ENCODE assay signal across 9 cellular contexts in genomic region chr2:149038442-149039212, GRCh38. TPM values are rescaled to one million over a fixed set of nuclear protein-coding genes. Genes with fewer than 3 reads are reported as not detected.
A peak's percentile ranks its signal among the peaks of the same experiment; 100 is the strongest.
DNase-seq lines count a peak whose midpoint lies in the region; ATAC-seq and TF ChIP-seq lines count a peak whose summit lies in the region.
"Had no signal": no experiment of that assay in that cellular context is flagged by ENCODE, and none has a peak within 500 bp of the region (broad histone marks: within the 10 kb centered on the region; RNA-seq: fewer than 3 reads in every experiment).

A gene with protein sequence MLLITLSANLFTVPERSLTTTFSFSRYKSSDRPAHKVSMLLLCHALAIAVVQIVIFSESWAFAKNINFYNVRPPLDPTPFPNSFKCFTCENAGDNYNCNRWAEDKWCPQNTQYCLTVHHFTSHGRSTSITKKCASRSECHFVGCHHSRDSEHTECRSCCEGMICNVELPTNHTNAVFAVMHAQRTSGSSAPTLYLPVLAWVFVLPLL (plus strand): TSS chr2:149038699. CDS start chr2:149130949, 92,250 bp downstream.

- BruUV-seq in Caco-2 (replicated peaks; lab: Mats Ljungman, UMichigan) = no TSS peak

- H3K4me3 Mint-ChIP-seq in Caco-2 (ENCODE audit: unreplicated experiment) = peak within 1 kb of the TSS; percentile 86
- H3K4me3 Mint-ChIP-seq: T-helper 1 cell treated with Interleukin-12 subunit alpha and Interleukin-12 subunit beta and Interleukin-4 antibody, amounts not matched to agents 30 μg/mL and 1 μg/mL, for 36 hours had no signal

- peak; percentile 52 for ATAC-seq in GM19035 (IDR thresholded peaks at IDR 0.05; ENCODE audit: unreplicated experiment)
- peak; percentile 62 for ATAC-seq in HG03139 (IDR thresholded peaks at IDR 0.05; ENCODE audit: unreplicated experiment)
- ATAC-seq in RWPE2 (ENCODE audit: low read depth) = peak; percentile 83
- ATAC-seq in stimulated activated naive CD8-positive, alpha-beta T cell treated with anti-CD3 and anti-CD28 coated beads, Interleukin-15, Interleukin-2, amounts not matched to agents 100 U/mL and 50 U/mL, for 24 hours = peak; percentile 45

- H3K9me3 ChIP-seq in Caco-2 (no peaks in the 10 kb centered on the region), RWPE2 (ENCODE audit: severe bottlenecking) (no peaks in the 10 kb centered on the region)

- TF ChIP-seq CTCF in Caco-2 (IDR thresholded peaks at IDR 0.05; ENCODE audit: insufficient read depth in 1 of 2, low read depth in 1 of 2, low read length in 1 of 2, severe bottlenecking in 1 of 2, unreplicated experiment in 1 of 2) = peak in 1 of 2 experiments; percentile 52
- TF ChIP-seq CTCF in RWPE2 (IDR thresholded peaks at IDR 0.05; ENCODE audit: poor library complexity, severe bottlenecking) = peak; percentile 31
- TF ChIP-seq CTCF in foreskin fibroblast (IDR thresholded peaks at IDR 0.05; ENCODE audit: low read depth, low read length) = no peak

- H3K27ac ChIP-seq in RWPE2 (ENCODE audit: poor library complexity, severe bottlenecking) = no peak within 1 kb of the TSS

- H3K27ac Mint-ChIP-seq in Caco-2 (ENCODE audit: unreplicated experiment) = peak within 1 kb of the TSS; percentile 87
- H3K27ac Mint-ChIP-seq: T-helper 1 cell treated with Interleukin-12 subunit alpha and Interleukin-12 subunit beta and Interleukin-4 antibody, amounts not matched to agents 30 μg/mL and 1 μg/mL, for 36 hours had no signal

- no peaks in the 10 kb centered on the region for H3K27me3 Mint-ChIP-seq in Caco-2 (ENCODE audit: insufficient read depth, unreplicated experiment)

- CTCF ChIA-PET in Caco-2 (lab: Charles Lee) = interaction anchor here (0.6 to 3.2 kb wide), 8 partner anchors 17 to 535 kb away, joined by 3 to 65 read pairs (median 6); partner anchors contain the start of gene LYPD6

- peak within 1 kb of the TSS; percentile 86 for H3K4me3 ChIP-seq in Caco-2 (ENCODE audit: low read depth, low read length)
- peak within 1 kb of the TSS; percentile 47 for H3K4me3 ChIP-seq in RWPE2 (ENCODE audit: severe bottlenecking)
- H3K4me3 ChIP-seq in iPS-11a (ENCODE audit: low read depth, low read length) = peak within 1 kb of the TSS; percentile 45
- H3K4me3 ChIP-seq in foreskin fibroblast (ENCODE audit: low read depth in 1 of 2, low read length in 2 of 2) = peak within 1 kb of the TSS in 1 of 2 donors; percentile 42

- DNase-seq in Caco-2 = peak; percentile 83 to 92
- DNase-seq in RWPE2 (ENCODE audit: low spot score) = no peak
- DNase-seq in stimulated activated naive CD8-positive, alpha-beta T cell treated with anti-CD3 and anti-CD28 coated beads, Interleukin-15, Interleukin-2, amounts not matched to agents 100 U/mL and 50 U/mL, for 24 hours = no peak
- no peak for DNase-seq in foreskin fibroblast
- no peak for DNase-seq in stimulated activated CD4-positive, alpha-beta T cell treated with anti-CD3 and anti-CD28 coated beads, Interleukin-2, amount 100 ng/mL, for 48 hours

- H3K36me3 ChIP-seq in Caco-2 (ENCODE audit: control insufficient read depth, insufficient read depth, low read length) = peaks cover 2% of the 10 kb centered on the region; the same call in 1 of the 2 replicates
- no peaks in the 10 kb centered on the region for H3K36me3 ChIP-seq in RWPE2 (ENCODE audit: low read depth)

- POLR2A ChIA-PET in Caco-2 (lab: Charles Lee) = interaction anchor here (0.9 kb wide), 1 partner anchor 9 kb away, joined by 3 read pairs; no protein-coding TSS in a partner anchor

- intact Hi-C loops in Caco-2 (cut with micrococcal nuclease; ENCODE audit: unreplicated experiment) = loop anchor here (1.0 to 5.0 kb wide), 7 partner anchors 10 to 522 kb away; partner anchors contain the start of gene LYPD6

- H3K27me3 ChIP-seq in Caco-2 (replicated peaks; ENCODE audit: control insufficient read depth, insufficient read depth, low read length) (no peaks in the 10 kb centered on the region), RWPE2 (ENCODE audit: insufficient read depth, poor library complexity, severe bottlenecking) (no peaks in the 10 kb centered on the region)

- H3K4me1 ChIP-seq in Caco-2 (no peaks in the 10 kb centered on the region), RWPE2 (ENCODE audit: insufficient read depth, poor library complexity, severe bottlenecking) (no peaks in the 10 kb centered on the region)

- H3K4me1 Mint-ChIP-seq in Caco-2 (ENCODE audit: low read depth, unreplicated experiment) = peaks cover 9% of the 10 kb centered on the region

- peaks cover 6% of the 10 kb centered on the region for H3K36me3 Mint-ChIP-seq in Caco-2 (ENCODE audit: insufficient read depth, unreplicated experiment)

- no peaks in the 10 kb centered on the region for H3K9me3 Mint-ChIP-seq in Caco-2 (ENCODE audit: unreplicated experiment)
- H3K9me3 Mint-ChIP-seq: T-helper 1 cell treated with Interleukin-12 subunit alpha and Interleukin-12 subunit beta and Interleukin-4 antibody, amounts not matched to agents 30 μg/mL and 1 μg/mL, for 36 hours had no signal

RNA-seq across cellular contexts. Expression of the gene that starts here (rescaled TPM):
- total RNA-seq in Caco-2 (2022) = 28.5 and 35.8 TPM in 2 replicates

Comparison
In these comparisons a context has a peak if more than half of its experiments do, and no peak if none do; other contexts are left out.
1. DNase-seq: peak in Caco-2 (2 of 2); none in RWPE2 (single experiment), stimulated activated naive CD8-positive, alpha-beta T cell treated with anti-CD3 and anti-CD28 coated beads, Interleukin-15, Interleukin-2, amounts not matched to agents 100 U/mL and 50 U/mL, for 24 hours (single experiment), foreskin fibroblast (0 of 2) and stimulated activated CD4-positive, alpha-beta T cell treated with anti-CD3 and anti-CD28 coated beads, Interleukin-2, amount 100 ng/mL, for 48 hours (0 of 2).
2. Peak in every context shown above with its lines, with median percentiles within 50 percentile points of each other: ATAC-seq.